Comparison of ENCODE assay signal across 2 cellular contexts in the genomic region with DNA sequence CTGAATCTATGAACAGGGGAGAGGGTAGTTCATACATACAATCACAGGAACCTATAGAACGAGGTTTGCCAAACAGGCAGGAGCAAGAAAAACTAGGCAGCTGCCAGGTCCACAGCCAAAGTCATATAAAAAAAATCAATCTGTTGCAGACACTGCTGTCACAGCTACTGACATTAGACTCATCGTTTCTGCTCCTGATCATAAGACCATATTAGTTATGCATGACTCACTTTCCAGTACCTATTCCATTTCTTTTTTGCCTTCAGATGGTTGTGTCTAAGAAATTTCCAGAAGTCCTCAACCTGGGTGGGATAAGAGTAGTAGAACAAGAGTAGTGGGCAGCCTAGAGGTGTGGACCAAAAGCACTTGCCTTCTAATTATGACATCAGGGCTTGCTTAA.
TF ChIP-seq lines count a peak whose summit lies in the region.

No MANE protein-coding gene starts in this region.

TF ChIP-seq in SK-N-SH, 30 proteins besides CTCF, POLR2A, EP300 and RAD21 (continued from another document):
- TF ChIP-seq JUND (IDR thresholded peaks at IDR 0.05) = no peak
- no peak for TF ChIP-seq TCF12 (IDR thresholded peaks at IDR 0.05)
- no peak for TF ChIP-seq POLR2AphosphoS5 (IDR thresholded peaks at IDR 0.05; ENCODE audit: low read depth, low read length)
- no peak for TF ChIP-seq REST (IDR thresholded peaks at IDR 0.05; ENCODE audit: low read depth, low read length)
- TF ChIP-seq MXI1 (IDR thresholded peaks at IDR 0.05; ENCODE audit: low read depth, low read length) = no peak
- no peak for TF ChIP-seq GATA2 (CRISPR knock-in tag; IDR thresholded peaks at IDR 0.05)
- no peak for TF ChIP-seq YY1 (IDR thresholded peaks at IDR 0.05; ENCODE audit: low read depth)
- TF ChIP-seq ELF1 (IDR thresholded peaks at IDR 0.05) = no peak
- no peak for TF ChIP-seq CHD2 (IDR thresholded peaks at IDR 0.05; ENCODE audit: low read length, partially characterized antibody)

TF ChIP-seq in SK-N-SH treated with all-trans-retinoic acid at 6 μM for 48 hours, 23 proteins besides CTCF, POLR2A, EP300 and RAD21 (continued from another document):
- TF ChIP-seq CREB5 (CRISPR knock-in tag; IDR thresholded peaks at IDR 0.05; ENCODE audit: low read depth) = no peak
